19 cellular contexts compared by ENCODE assay signal in genomic region chr13:28851422-28851821, GRCh38. TPM values are rescaled to one million over a fixed set of nuclear protein-coding genes. Genes with fewer than 3 reads are reported as not detected.
DNase-seq lines count a peak whose midpoint lies in the region; ATAC-seq and TF ChIP-seq lines count a peak whose summit lies in the region.
"Had no signal": no experiment of that assay in that cellular context is flagged by ENCODE, and none has a peak within 500 bp of the region (broad histone marks: within the 10 kb centered on the region; RNA-seq: fewer than 3 reads in every experiment).

No MANE protein-coding gene starts in this region.

- H3K36me3 ChIP-seq in SK-N-SH (replicated peaks in 1 of 2; ENCODE audit: control insufficient read depth in 1 of 2, insufficient read depth in 2 of 2, low read length in 1 of 2) (no peaks in the 10 kb centered on the region), HEK293 (ENCODE audit: control insufficient read depth in 2 of 2, insufficient read depth in 1 of 2, low read length in 2 of 2) (no peaks in the 10 kb centered on the region), Karpas-422 (ENCODE audit: insufficient read depth, low read length) (no peaks in the 10 kb centered on the region), brain microvascular endothelial cell (replicated peaks) (no peaks in the 10 kb centered on the region), right lobe of liver (no peaks in the 10 kb centered on the region)

- H3K9ac ChIP-seq in SK-N-SH = no peak overlapping the region
- no peak overlapping the region for H3K9ac ChIP-seq in Karpas-422 (ENCODE audit: low read length)

- H3K79me2 ChIP-seq in SK-N-SH (ENCODE audit: insufficient read depth) (no peaks in the 10 kb centered on the region), Karpas-422 (ENCODE audit: low read length) (no peaks in the 10 kb centered on the region)

- DNase-seq in SK-N-SH (no peak), Karpas-422 (no peak), brain microvascular endothelial cell (no peak), right lobe of liver (no peak)
- DNase-seq: AML-193; C1 segment of cervical spinal cord; CD4-positive, alpha-beta memory T cell; CD4-positive, CD25-positive, alpha-beta regulatory T cell; CD8-positive, alpha-beta memory T cell; COR-L47; DMS79 treated with DMSO at 0.1 percent for 48 hours; GF-D8 had no signal

- H3K9me3 ChIP-seq in SK-N-SH (no peaks in the 10 kb centered on the region), HEK293 (ENCODE audit: control insufficient read depth, insufficient read depth, low read depth, low read length) (no peaks in the 10 kb centered on the region), Karpas-422 (ENCODE audit: low read length) (no peaks in the 10 kb centered on the region), right lobe of liver (no peaks in the 10 kb centered on the region)
- H3K9me3 ChIP-seq: A549 had no signal

- H3K4me3 ChIP-seq in SK-N-SH (ENCODE audit: low read depth in 2 of 2, low read length in 1 of 2) (no peak overlapping the region), HEK293 (ENCODE audit: low read depth, low read length) (no peak overlapping the region), Karpas-422 (ENCODE audit: low read length) (no peak overlapping the region), brain microvascular endothelial cell (ENCODE audit: low read depth, low read length) (no peak overlapping the region), right lobe of liver (no peak overlapping the region)
- H3K4me3 ChIP-seq: A549 had no signal

- CTCF ChIA-PET in SK-N-SH (lab: Yijun Ruan, JAX) = no interaction called here
- CTCF ChIA-PET in HEK293 (lab: Yijun Ruan, JAX) = no interaction called here

- H3K9me2 ChIP-seq in SK-N-SH = no peaks in the 10 kb centered on the region
- H3K9me2 ChIP-seq in Karpas-422 (replicated peaks; ENCODE audit: insufficient read depth, low read length) = no peaks in the 10 kb centered on the region

- TF ChIP-seq EP300 in SK-N-SH (IDR thresholded peaks at IDR 0.05; ENCODE audit: borderline replicate concordance in 1 of 2, low read depth in 1 of 2, low read length in 1 of 2) = no peak

- 19% methylated on average over 6 of the region's 6 CpGs for WGBS in SK-N-SH (ENCODE audit: low lambda C conversion rate)
- 65% methylated on average over 5 of the region's 6 CpGs for WGBS in right lobe of liver (ENCODE audit: insufficient coverage, low coverage, low lambda C conversion rate, missing lambda C conversion rate)

- no peak overlapping the region for H2AFZ ChIP-seq in SK-N-SH (ENCODE audit: low read depth)
- no peak overlapping the region for H2AFZ ChIP-seq in Karpas-422 (ENCODE audit: low read length)

- H3K4me2 ChIP-seq in SK-N-SH (no peak overlapping the region), Karpas-422 (ENCODE audit: low read depth, low read length, poor library complexity, severe bottlenecking) (peak overlapping the region; percentile 34)
- H3K4me2 ChIP-seq: A549 had no signal

- no peaks in the 10 kb centered on the region for H4K20me1 ChIP-seq in SK-N-SH (ENCODE audit: insufficient read depth)
- no peaks in the 10 kb centered on the region for H4K20me1 ChIP-seq in Karpas-422 (ENCODE audit: insufficient read depth, low read depth, low read length)

- in situ Hi-C loops in brain microvascular endothelial cell (cut with HindIII; ENCODE audit: low pct_ligation_motif_present, low sequenced_read_pairs) = no loop called here

- TF ChIP-seq RAD21 in SK-N-SH (IDR thresholded peaks at IDR 0.05; ENCODE audit: low read length) = no peak

- no peak for TF ChIP-seq POLR2A in right lobe of liver (IDR thresholded peaks at IDR 0.05)

- POLR2A ChIA-PET in SK-N-SH (lab: Yijun Ruan, JAX) = no interaction called here
- POLR2A ChIA-PET in HEK293 (lab: Yijun Ruan, JAX) = no interaction called here

- H3K27ac ChIP-seq in SK-N-SH (ENCODE audit: low read depth in 2 of 2, low read length in 1 of 2) (no peak overlapping the region), HEK293 (ENCODE audit: extremely low read depth, low read depth, low read length) (no peak overlapping the region), Karpas-422 (ENCODE audit: low read length) (no peak overlapping the region), brain microvascular endothelial cell (no peak overlapping the region), right lobe of liver (no peak overlapping the region)
- H3K27ac ChIP-seq: 22Rv1, A549 had no signal

- H3K27me3 ChIP-seq in SK-N-SH (ENCODE audit: insufficient read depth) (no peaks in the 10 kb centered on the region), Karpas-422 (ENCODE audit: low read length) (no peaks in the 10 kb centered on the region), brain microvascular endothelial cell (replicated peaks) (no peaks in the 10 kb centered on the region), right lobe of liver (no peaks in the 10 kb centered on the region)

- ATAC-seq in SK-N-SH treated with all-trans-retinoic acid at 6 μM for 48 hours = no peak
- ATAC-seq in right lobe of liver = no peak
- ATAC-seq in esophagus mucosa = no peak
- ATAC-seq: A549 had no signal

- intact Hi-C loops in right lobe of liver (cut with DNase I) = no loop called here

- TF ChIP-seq CTCF in SK-N-SH (IDR thresholded peaks at IDR 0.05) = no peak
- TF ChIP-seq CTCF in HEK293 (tag by site-specific recombination; IDR thresholded peaks at IDR 0.05) = no peak
- no peak for TF ChIP-seq CTCF in brain microvascular endothelial cell (IDR thresholded peaks at IDR 0.05; ENCODE audit: low read depth, low read length, missing control alignments)
- TF ChIP-seq CTCF in right lobe of liver (IDR thresholded peaks at IDR 0.05) = no peak

- no peaks in the 10 kb centered on the region for H3F3A ChIP-seq in SK-N-SH (replicated peaks; ENCODE audit: insufficient read depth)

- no peaks in the 10 kb centered on the region; a peak in 1 of 4 replicates for H3K4me1 ChIP-seq in SK-N-SH (ENCODE audit: control insufficient read depth in 1 of 2, insufficient read depth in 2 of 2, low read depth in 1 of 2, low read length in 1 of 2)
- H3K4me1 ChIP-seq in HEK293 (ENCODE audit: control insufficient read depth, insufficient read depth, low read length) = no peaks in the 10 kb centered on the region
- peaks cover 39% of the 10 kb centered on the region for H3K4me1 ChIP-seq in Karpas-422 (ENCODE audit: low read length)
- H3K4me1 ChIP-seq in right lobe of liver = no peaks in the 10 kb centered on the region
- H3K4me1 ChIP-seq: A549 had no signal

TF ChIP-seq in SK-N-SH, 30 proteins besides CTCF, POLR2A, EP300 and RAD21 (continues in another document):
- no peak for TF ChIP-seq SIN3A (IDR thresholded peaks at IDR 0.05; ENCODE audit: borderline replicate concordance, low read depth, low read length)

TF ChIP-seq in SK-N-SH treated with all-trans-retinoic acid at 6 μM for 48 hours, 23 proteins besides CTCF, POLR2A, EP300 and RAD21 (continues in another document):
- TF ChIP-seq ZFP3 (CRISPR knock-in tag; IDR thresholded peaks at IDR 0.05) (no peak), RARB (CRISPR knock-in tag; IDR thresholded peaks at IDR 0.05) (no peak)

TF ChIP-seq in HEK293, 187 proteins besides CTCF, POLR2A, EP300 and RAD21:
- peak; percentile 55 for TF ChIP-seq REST (tag by site-specific recombination; IDR thresholded peaks at IDR 0.05)
- no peak for TF ChIP-seq ZFP69B (tag by site-specific recombination; IDR thresholded peaks at IDR 0.05)

RNA-seq across cellular contexts. Expression of gene MTUS2, which starts 31.3 kb away (rescaled TPM):
- 1.2 and 1.7 TPM in 2 replicates for polyA plus RNA-seq in SK-N-SH (2012; rRNA removed)
- polyA plus RNA-seq in SK-N-SH (2012; cell fraction: cytosol; rRNA removed) = 1.2 and 1.6 TPM in 2 replicates
- polyA plus RNA-seq in SK-N-SH (2012; cell fraction: nucleus; rRNA removed) = 2.3 and 2.8 TPM in 2 replicates
- total RNA-seq in Karpas-422 (2014; rRNA removed; shearing (Covaris generic); ENCODE audit: low replicate concordance) = 4.7 and 6.6 TPM in 2 replicates
- total RNA-seq in right lobe of liver (1 to 10 TPM in 3 of 6 experiments, under 1 TPM in 3; 0.15 to 2.2 (median 0.98) TPM), esophagus mucosa (0.12 TPM)
- total RNA-seq: B cell; CD4-positive, CD25-positive, alpha-beta regulatory T cell; CD8-positive, alpha-beta memory T cell had no signal
- polyA plus RNA-seq: A549, CD14-positive monocyte had no signal

Comparison
In these comparisons a context has a peak if more than half of its experiments do, and no peak if none do; other contexts are left out.
1. Of the 4 proteins assayed by ChIP-seq in both HEK293 and SK-N-SH: peak only in HEK293: none; only in SK-N-SH: none; in both: REST; in neither: 3.